In the genomic region with DNA sequence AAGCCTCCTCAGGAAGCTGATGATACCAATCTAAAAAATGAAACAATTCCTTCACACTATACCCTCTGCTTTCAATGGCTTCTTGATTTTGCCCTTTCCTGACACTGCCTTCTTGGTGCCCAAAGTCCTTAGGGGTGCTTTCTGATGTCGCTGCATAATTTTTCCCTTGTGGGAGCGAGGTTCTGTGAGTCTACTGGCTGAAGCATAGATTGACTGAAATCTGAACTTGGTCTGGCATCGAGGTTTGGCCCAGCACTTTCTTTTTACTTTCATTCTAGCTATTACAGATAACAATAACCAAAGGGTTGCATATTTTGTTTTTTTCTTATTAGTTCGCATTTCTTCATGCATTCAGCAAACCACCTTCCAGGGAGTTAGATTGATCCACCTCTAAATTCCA, we compare ENCODE assay signal across 12 cellular contexts.
A peak's percentile ranks its signal among the peaks of the same experiment; 100 is the strongest.
DNase-seq lines count a peak whose midpoint lies in the region; ATAC-seq and TF ChIP-seq lines count a peak whose summit lies in the region.
"Had no signal": no experiment of that assay in that cellular context is flagged by ENCODE, and none has a peak within 500 bp of the region (broad histone marks: within the 10 kb centered on the region; RNA-seq: fewer than 3 reads in every experiment).

No MANE protein-coding gene starts in this region.

- no peak overlapping the region for H4K8ac ChIP-seq in neuronal stem cell (ENCODE audit: low read depth, low read length)

- H2AK5ac ChIP-seq in neuronal stem cell (ENCODE audit: low read depth, low read length): no peak overlapping the region

- H3K4me2 ChIP-seq in neuronal stem cell (ENCODE audit: insufficient read depth, low read length, poor library complexity, severe bottlenecking): no peak overlapping the region
- H3K4me2 ChIP-seq: BLaER1 had no signal

- H3K79me1 ChIP-seq in neuronal stem cell (ENCODE audit: low read depth, low read length): peaks cover 7% of the 10 kb centered on the region

- H3K27me3 ChIP-seq in HUES48 (ENCODE audit: control insufficient read depth, insufficient read depth, low read length) (no peaks in the 10 kb centered on the region), spleen (replicated peaks in 1 of 7) (no peaks in the 10 kb centered on the region), neuronal stem cell (ENCODE audit: control insufficient read depth in 3 of 3, insufficient read depth in 3 of 3, low read depth in 1 of 3, low read length in 3 of 3) (no peaks in the 10 kb centered on the region)
- H3K27me3 ChIP-seq: BLaER1 had no signal

- no peak overlapping the region for H3K4ac ChIP-seq in neuronal stem cell (ENCODE audit: low read length)

- no peak for TF ChIP-seq CTCF in spleen (IDR thresholded peaks at IDR 0.05 in 8 of 11, conservative IDR thresholded peaks at IDR 0.05 in 3 of 11)

- no peak overlapping the region for H2BK5ac ChIP-seq in neuronal stem cell (ENCODE audit: low read length)

- no peak overlapping the region for H2BK15ac ChIP-seq in neuronal stem cell (ENCODE audit: low read length)

- peaks cover 39% of the 10 kb centered on the region for H3K4me1 ChIP-seq in HUES48 (ENCODE audit: control insufficient read depth, insufficient read depth, low read length)
- peaks cover 0 to 39% (median 8%) of the 10 kb centered on the region in 6 donors for H3K4me1 ChIP-seq in spleen
- H3K4me1 ChIP-seq in neuronal stem cell (ENCODE audit: control insufficient read depth in 2 of 2, insufficient read depth in 1 of 2, low read depth in 1 of 2, low read length in 2 of 2): peaks cover 0 to 3% of the 10 kb centered on the region in 2 donors
- H3K4me1 ChIP-seq: BLaER1 had no signal

- no peak overlapping the region for H3K18ac ChIP-seq in neuronal stem cell (ENCODE audit: low read length)

- H3K36me3 ChIP-seq in HUES48 (ENCODE audit: control insufficient read depth, insufficient read depth, low read length): peaks cover 3% of the 10 kb centered on the region; the same call in 1 of the 2 replicates
- peaks cover 0 to 4% (median 0%) of the 10 kb centered on the region in 6 donors for H3K36me3 ChIP-seq in spleen
- H3K36me3 ChIP-seq in neuronal stem cell (replicated peaks in 1 of 2; ENCODE audit: control insufficient read depth in 2 of 2, insufficient read depth in 2 of 2, low read length in 2 of 2): peaks cover 9 to 59% of the 10 kb centered on the region in 2 donors

- H2AFZ ChIP-seq in neuronal stem cell (ENCODE audit: low read length): no peak overlapping the region

- H2BK12ac ChIP-seq in neuronal stem cell (ENCODE audit: low read length): no peak overlapping the region

- H3K9me3 ChIP-seq in HUES48 (ENCODE audit: control insufficient read depth, insufficient read depth, low read length) (no peaks in the 10 kb centered on the region), spleen (peaks cover 0 to 5% (median 0%) of the 10 kb centered on the region in 8 donors), neuronal stem cell (replicated peaks in 1 of 2; ENCODE audit: control insufficient read depth in 2 of 2, insufficient read depth in 1 of 2, low read depth in 1 of 2, low read length in 2 of 2) (no peaks in the 10 kb centered on the region)

- H3K27ac ChIP-seq in HUES48 (ENCODE audit: low read depth, low read length) (peak overlapping the region; percentile 72), spleen (no peak overlapping the region), neuronal stem cell (replicated peaks; ENCODE audit: low read length) (no peak overlapping the region)
- H3K27ac ChIP-seq: BLaER1, RWPE1, VCaP had no signal

- TF ChIP-seq POLR2A in spleen (IDR thresholded peaks at IDR 0.05): no peak

- H2BK120ac ChIP-seq in neuronal stem cell (ENCODE audit: low read depth, low read length): no peak overlapping the region

- no peak overlapping the region for H4K91ac ChIP-seq in neuronal stem cell (ENCODE audit: low read depth, low read length, poor library complexity)

- ATAC-seq in GM18498 (IDR thresholded peaks at IDR 0.05; ENCODE audit: unreplicated experiment) (peak; percentile 56), GM19452 (IDR thresholded peaks at IDR 0.05; ENCODE audit: unreplicated experiment) (peak; percentile 49), HG02870 (IDR thresholded peaks at IDR 0.05; ENCODE audit: unreplicated experiment) (peak; percentile 61)

- intact Hi-C loops in spleen (cut with DNase I; ENCODE audit: low total_unique reads): no loop called here

- H3K4me3 ChIP-seq in HUES48 (ENCODE audit: low read depth, low read length) (peak overlapping the region; percentile 47), spleen (no peak overlapping the region), neuronal stem cell (ENCODE audit: low read length in 2 of 2) (no peak overlapping the region)
- H3K4me3 ChIP-seq: BLaER1 had no signal

- H3K23ac ChIP-seq in neuronal stem cell (ENCODE audit: low read depth, low read length, poor library complexity): no peak overlapping the region

- no peak overlapping the region for H3K14ac ChIP-seq in neuronal stem cell (ENCODE audit: low read length)

- H3K9ac ChIP-seq in HUES48 (ENCODE audit: low read depth, low read length): no peak overlapping the region
- H3K9ac ChIP-seq in neuronal stem cell (ENCODE audit: low read depth, low read length, poor library complexity): no peak overlapping the region
- H3K9ac ChIP-seq: BLaER1 had no signal

- 74 to 88% (median 81%) methylated on average over 4 of the region's 4 CpGs for WGBS in spleen, 5 donors
- WGBS in neuronal stem cell (ENCODE audit: extremely low coverage in 2 of 2, insufficient read length in 2 of 2, insufficient replicate concordance in 1 of 2), 2 donors: no CpG with 5 or more reads among the region's 4 CpGs

- DNase-seq in spleen (no peak), NCI-H2196 (lab: John Stamatoyannopoulos, UW; ENCODE audit: unreplicated experiment) (no peak), C1 segment of cervical spinal cord (lab: John Stamatoyannopoulos, UW) (no peak), neuronal stem cell (ENCODE audit: low spot score) (no peak)
- DNase-seq: NCI-H226 had no signal
